Comparison of ENCODE assay signal across 13 cellular contexts in genomic region chr17:19264681-19265080, GRCh38. TPM values are rescaled to one million over a fixed set of nuclear protein-coding genes. Genes with fewer than 3 reads are reported as not detected.
A peak's percentile ranks its signal among the peaks of the same experiment; 100 is the strongest.
DNase-seq lines count a peak whose midpoint lies in the region; ATAC-seq and TF ChIP-seq lines count a peak whose summit lies in the region.
"Had no signal": no experiment of that assay in that cellular context is flagged by ENCODE, and none has a peak within 500 bp of the region (broad histone marks: within the 10 kb centered on the region; RNA-seq: fewer than 3 reads in every experiment).

No MANE protein-coding gene starts in this region.

- TF ChIP-seq CTCF in heart left ventricle (IDR thresholded peaks at IDR 0.05), result no peak
- TF ChIP-seq CTCF in gastroesophageal sphincter (IDR thresholded peaks at IDR 0.05), result no peak
- TF ChIP-seq CTCF in vagina (IDR thresholded peaks at IDR 0.05), result no peak

- H3K27ac ChIP-seq in heart left ventricle (peak overlapping the region in 11 of 12 donors; percentile 23 to 84 (median 61)), gastroesophageal sphincter (peak overlapping the region in 3 of 4 donors; percentile 60 to 75 (median 70)), trophoblast cell (ENCODE audit: low read depth, low read length) (no peak overlapping the region), vagina (peak overlapping the region; percentile 86)
- no peak overlapping the region for H3K27ac ChIP-seq in naive thymus-derived CD4-positive, alpha-beta T cell (ENCODE audit: low read depth, low read length)

- WGBS in heart left ventricle, 4 donors, result 31 to 40% (median 33%) methylated on average over 6 of the region's 6 CpGs
- WGBS in gastroesophageal sphincter (ENCODE audit: low coverage in 1 of 2), 2 donors, result 37 to 74% methylated on average over 3 to 4 of the region's 6 CpGs
- WGBS in trophoblast cell (ENCODE audit: extremely low coverage, insufficient coverage, insufficient read length), result no CpG with 5 or more reads among the region's 6 CpGs

- TF ChIP-seq EP300 in gastroesophageal sphincter (IDR thresholded peaks at IDR 0.05), result no peak

- H3K4ac ChIP-seq in trophoblast cell (ENCODE audit: low read depth, low read length), result peak overlapping the region; percentile 6

- peaks cover 9% of the 10 kb centered on the region for H3K79me2 ChIP-seq in trophoblast cell (ENCODE audit: control insufficient read depth, insufficient read depth, low read length, poor library complexity)

- H3K14ac ChIP-seq in trophoblast cell (ENCODE audit: low read length), result peak overlapping the region; percentile 29

- H3K9me3 Mint-ChIP-seq in naive thymus-derived CD4-positive, alpha-beta T cell, result peaks cover 0 to 1% (median 0%) of the 10 kb centered on the region in 11 donors

- H2AFZ ChIP-seq in trophoblast cell (ENCODE audit: insufficient read depth, low read length, poor library complexity), result no peak overlapping the region

- H3K4me1 ChIP-seq in heart left ventricle, result peaks cover 32 to 97% (median 80%) of the 10 kb centered on the region in 12 donors
- H3K4me1 ChIP-seq in gastroesophageal sphincter, result peaks cover 10 to 89% (median 66%) of the 10 kb centered on the region in 3 donors
- peaks cover 19 to 31% of the 10 kb centered on the region in 2 experiments for H3K4me1 ChIP-seq in trophoblast cell (ENCODE audit: control insufficient read depth in 1 of 2, insufficient read depth in 2 of 2, low read length in 2 of 2)
- peaks cover 96% of the 10 kb centered on the region for H3K4me1 ChIP-seq in vagina
- H3K4me1 ChIP-seq in naive thymus-derived CD4-positive, alpha-beta T cell (ENCODE audit: control insufficient read depth in 2 of 2, insufficient read depth in 2 of 2, low read length in 2 of 2), result no peaks in the 10 kb centered on the region

- H2BK120ac ChIP-seq in trophoblast cell (ENCODE audit: insufficient read depth, low read length, poor library complexity), result no peak overlapping the region

- no peak overlapping the region for H4K91ac ChIP-seq in trophoblast cell (ENCODE audit: low read depth, low read length)

- H3K9ac ChIP-seq in trophoblast cell (ENCODE audit: low read length), result no peak overlapping the region

- no peak overlapping the region for H2BK12ac ChIP-seq in trophoblast cell (ENCODE audit: low read length)

- peak in 2 of 4 donors; percentile 5 to 8 for ATAC-seq in heart left ventricle
- ATAC-seq in Right ventricle myocardium superior (ENCODE audit: poor library complexity), result no peak
- ATAC-seq in gastroesophageal sphincter, result no peak
- no peak for ATAC-seq in naive thymus-derived CD4-positive, alpha-beta T cell
- ATAC-seq: esophagus mucosa, Panc1 had no signal

- H3K23ac ChIP-seq in trophoblast cell (ENCODE audit: low read length), result no peak overlapping the region

- no peak overlapping the region for H3K4me2 ChIP-seq in trophoblast cell (ENCODE audit: low read length)

- no peaks in the 10 kb centered on the region for H3K9me3 ChIP-seq in heart left ventricle
- H3K9me3 ChIP-seq in gastroesophageal sphincter, result no peaks in the 10 kb centered on the region
- H3K9me3 ChIP-seq in trophoblast cell (ENCODE audit: insufficient read depth, low read depth, low read length), result no peaks in the 10 kb centered on the region
- H3K9me3 ChIP-seq in vagina, result no peaks in the 10 kb centered on the region
- no peaks in the 10 kb centered on the region for H3K9me3 ChIP-seq in naive thymus-derived CD4-positive, alpha-beta T cell (ENCODE audit: control insufficient read depth in 2 of 3, low read length in 3 of 3)

- H3K27me3 Mint-ChIP-seq in naive thymus-derived CD4-positive, alpha-beta T cell, result peaks cover 0 to 41% (median 32%) of the 10 kb centered on the region in 5 donors

- H3K27me3 ChIP-seq in heart left ventricle (no peaks in the 10 kb centered on the region), gastroesophageal sphincter (no peaks in the 10 kb centered on the region), trophoblast cell (ENCODE audit: insufficient read depth, low read length) (no peaks in the 10 kb centered on the region), vagina (no peaks in the 10 kb centered on the region)
- H3K27me3 ChIP-seq in naive thymus-derived CD4-positive, alpha-beta T cell (ENCODE audit: control insufficient read depth in 2 of 2, insufficient read depth in 2 of 2, low read length in 2 of 2), result no peaks in the 10 kb centered on the region

- peaks cover 7% of the 10 kb centered on the region for H3K79me1 ChIP-seq in trophoblast cell (ENCODE audit: low read length)

- POLR2A ChIA-PET in naive thymus-derived CD4-positive, alpha-beta T cell (lab: Charles Lee), result no interaction called here

- H3K36me3 ChIP-seq in heart left ventricle (no peaks in the 10 kb centered on the region), gastroesophageal sphincter (no peaks in the 10 kb centered on the region), trophoblast cell (ENCODE audit: control insufficient read depth in 1 of 2, insufficient read depth in 2 of 2, low read length in 2 of 2) (peaks cover 0 to 2% of the 10 kb centered on the region in 2 experiments), vagina (no peaks in the 10 kb centered on the region)
- H3K36me3 ChIP-seq in naive thymus-derived CD4-positive, alpha-beta T cell (ENCODE audit: control insufficient read depth in 2 of 3, insufficient read depth in 3 of 3, low read length in 3 of 3), result no peaks in the 10 kb centered on the region

- H3K4me3 ChIP-seq in heart left ventricle (no peak overlapping the region), gastroesophageal sphincter (no peak overlapping the region), trophoblast cell (ENCODE audit: low read depth, low read length) (no peak overlapping the region), vagina (no peak overlapping the region)
- no peak overlapping the region for H3K4me3 ChIP-seq in naive thymus-derived CD4-positive, alpha-beta T cell (ENCODE audit: low read length)

- H3K4me3 Mint-ChIP-seq in naive thymus-derived CD4-positive, alpha-beta T cell, result no peak overlapping the region

- H3K27ac Mint-ChIP-seq in naive thymus-derived CD4-positive, alpha-beta T cell, result peak overlapping the region in 1 of 9 donors; percentile 51

- intact Hi-C loops in heart left ventricle (cut with DNase I) (loop anchor here in 1 of 10 donors (5.0 kb wide), 1 partner anchor 83 kb away; no protein-coding TSS in a partner anchor), Right ventricle myocardium superior (cut with DNase I) (no loop called here), vagina (cut with DNase I) (no loop called here)
- intact Hi-C loops in naive thymus-derived CD4-positive, alpha-beta T cell (cut with micrococcal nuclease), result no loop called here

- H3K18ac ChIP-seq in trophoblast cell (ENCODE audit: low read length), result peak overlapping the region; percentile 11

- H3K36me3 Mint-ChIP-seq in naive thymus-derived CD4-positive, alpha-beta T cell, result peaks cover 0 to 25% (median 0%) of the 10 kb centered on the region in 5 donors

- peak overlapping the region; percentile 2 for H2AK5ac ChIP-seq in trophoblast cell (ENCODE audit: low read length)

- TF ChIP-seq POLR2A in heart left ventricle (IDR thresholded peaks at IDR 0.05) (no peak), gastroesophageal sphincter (IDR thresholded peaks at IDR 0.05) (no peak), vagina (IDR thresholded peaks at IDR 0.05) (no peak)

- peaks cover 0 to 10% (median 5%) of the 10 kb centered on the region in 7 donors for H3K4me1 Mint-ChIP-seq in naive thymus-derived CD4-positive, alpha-beta T cell

- no peak overlapping the region for H4K8ac ChIP-seq in trophoblast cell (ENCODE audit: low read depth, low read length)

- H4K12ac ChIP-seq in trophoblast cell (ENCODE audit: low read depth, low read length), result no peak overlapping the region

- DNase-seq in heart left ventricle (peak in 2 of 5 donors; percentile 37 to 44), Right ventricle myocardium superior (no peak), trophoblast cell (no peak), vagina (ENCODE audit: extremely low spot score in 2 of 2) (no peak), glomerular visceral epithelial cell (ENCODE audit: extremely low spot score) (no peak), GDM1 (lab: John Stamatoyannopoulos, UW) (no peak)
- no peak for DNase-seq in naive thymus-derived CD4-positive, alpha-beta T cell
- DNase-seq: activated CD4-positive, alpha-beta T cell treated with anti-CD3 and anti-CD28 coated beads, Interleukin-2, amount 50 U/mL, for 1 hour; activated effector memory CD4-positive, alpha-beta T cell treated with anti-CD3 and anti-CD28 coated beads, Interleukin-2, amount 50 U/mL, for 16 hours; T-helper 1 cell had no signal

- CTCF ChIA-PET in naive thymus-derived CD4-positive, alpha-beta T cell (lab: Charles Lee), result no interaction called here

- peak overlapping the region; percentile 20 for H2BK5ac ChIP-seq in trophoblast cell (ENCODE audit: low read depth, low read length, poor library complexity)

RNA-seq across cellular contexts. Expression of gene EPN2, which starts 27.5 kb away (rescaled TPM):
- total RNA-seq in heart left ventricle (100 to 1,000 TPM in 1 of 9 donors, 10 to 100 TPM in 8; 43.9 to 114 (median 73.9) TPM), Right ventricle myocardium superior (91.0 TPM), gastroesophageal sphincter (100 to 1,000 TPM in 1 of 4 donors, 10 to 100 TPM in 3; 30.7 to 156 (median 45.1) TPM), vagina (65.6 TPM)
- polyA plus RNA-seq in heart left ventricle, result 10 to 100 TPM; 26.4 to 37.9 TPM
- 59.0 and 60.9 TPM in 2 replicates for polyA plus RNA-seq in trophoblast cell (2013)
- 1 to 10 TPM; 5.3 to 7.2 (median 6.4) TPM for total RNA-seq in naive thymus-derived CD4-positive, alpha-beta T cell
- polyA plus RNA-seq in naive thymus-derived CD4-positive, alpha-beta T cell, result 10 to 100 TPM in 1 of 2 donors, 1 to 10 TPM in 1; 3.9 to 11.5 TPM

Comparison
In these comparisons a context has a peak if more than half of its experiments do, and no peak if none do; other contexts are left out.
1. H3K27ac ChIP-seq: peak in heart left ventricle (11 of 12), gastroesophageal sphincter (3 of 4) and vagina (single experiment); none in trophoblast cell (single experiment) and naive thymus-derived CD4-positive, alpha-beta T cell (single experiment).